17 cellular contexts compared by ENCODE assay signal in the genomic region with DNA sequence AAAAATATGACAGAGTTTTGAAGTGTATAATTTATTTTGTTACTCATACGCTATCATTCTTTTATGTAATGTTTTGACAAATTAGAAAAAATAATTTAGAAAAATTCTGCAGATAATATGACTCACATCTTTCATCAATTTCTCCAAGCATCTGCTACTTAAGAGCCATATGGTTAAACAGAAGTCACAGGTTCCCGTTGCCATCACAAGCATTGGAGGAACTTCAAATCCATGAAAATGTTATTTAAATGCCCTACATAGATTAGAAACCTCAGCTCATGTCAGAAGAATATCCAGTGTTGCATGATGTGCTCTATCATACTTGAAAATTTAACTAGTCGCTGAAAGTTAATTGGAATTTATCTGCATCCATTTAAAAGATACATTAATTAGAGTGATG.
"Had no signal": no experiment of that assay in that cellular context is flagged by ENCODE, and none has a peak within 500 bp of the region (broad histone marks: within the 10 kb centered on the region; RNA-seq: fewer than 3 reads in every experiment).

No MANE protein-coding gene starts in this region.

- DNase-seq: effector CD4-positive, alpha-beta T cell; endodermal cell; erythroblast; foreskin melanocyte; heart left ventricle; islet precursor cell; mammary epithelial cell; mucosa of descending colon; naive thymus-derived CD8-positive, alpha-beta T cell; posterior cingulate gyrus; spleen; stimulated activated CD4-positive, alpha-beta T cell treated with anti-CD3 and anti-CD28 coated beads, Interleukin-15, amount 100 ng/mL, for 24 hours; stimulated activated CD4-positive, alpha-beta T cell treated with anti-CD3 and anti-CD28 coated beads, Interleukin-1b, Interleukin-23, amount 100 ng/mL, for 48 hours; stimulated activated naive CD4-positive, alpha-beta T cell; stomach; trophoblast cell had no signal

- H3K4me3 Mint-ChIP-seq: endodermal cell; naive thymus-derived CD8-positive, alpha-beta T cell had no signal

- FAIRE-seq: endothelial cell of umbilical vein had no signal

- H3K36me3 Mint-ChIP-seq: naive thymus-derived CD8-positive, alpha-beta T cell had no signal

- H3K4me1 Mint-ChIP-seq: endodermal cell; naive thymus-derived CD8-positive, alpha-beta T cell had no signal

- H3K27me3 Mint-ChIP-seq: naive thymus-derived CD8-positive, alpha-beta T cell had no signal

- H3K27ac Mint-ChIP-seq: endodermal cell; naive thymus-derived CD8-positive, alpha-beta T cell had no signal
